In the genomic region with DNA sequence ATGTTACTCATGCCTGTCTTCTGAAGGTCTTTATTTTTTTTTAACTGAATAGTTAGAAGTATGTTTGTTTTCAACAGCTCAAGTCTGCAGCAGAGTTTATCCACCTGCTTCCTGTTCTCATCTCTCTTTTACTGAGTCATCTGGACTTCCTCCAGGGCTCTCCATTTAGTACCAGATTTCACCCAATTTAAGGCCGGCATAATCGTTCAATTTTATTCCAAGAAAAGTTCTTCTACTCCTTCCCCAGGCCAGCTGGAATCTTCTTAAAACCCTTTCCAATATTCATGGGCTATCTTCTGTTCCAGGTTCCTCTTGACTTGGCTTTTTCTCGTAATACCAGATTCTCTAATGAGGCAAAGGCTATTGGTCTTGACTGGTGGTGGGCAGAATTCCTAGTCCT, we compare ENCODE assay signal across 16 cellular contexts.
A peak's percentile ranks its signal among the peaks of the same experiment; 100 is the strongest.
DNase-seq lines count a peak whose midpoint lies in the region; ATAC-seq and TF ChIP-seq lines count a peak whose summit lies in the region.
"Had no signal": no experiment of that assay in that cellular context is flagged by ENCODE, and none has a peak within 500 bp of the region (broad histone marks: within the 10 kb centered on the region; RNA-seq: fewer than 3 reads in every experiment).

No MANE protein-coding gene starts in this region.

- in situ Hi-C loops in astrocyte of the spinal cord (cut with HindIII; ENCODE audit: low sequenced_read_pairs) = no loop called here

- H3K36me3 ChIP-seq in ACC112 (ENCODE audit: insufficient read depth, low read length) (peaks cover 3% of the 10 kb centered on the region; the same call in 1 of the 2 replicates), vagina (no peaks in the 10 kb centered on the region)

- H3K4me1 Mint-ChIP-seq in activated CD4-positive, alpha-beta memory T cell treated with anti-CD3 and anti-CD28 coated beads, Interleukin-2, amount 10 ng/mL, durations not matched to agents 7 days and 5 days = no peaks in the 10 kb centered on the region

- H3K9me3 Mint-ChIP-seq in activated CD4-positive, alpha-beta memory T cell treated with anti-CD3 and anti-CD28 coated beads, Interleukin-2, amount 10 ng/mL, durations not matched to agents 7 days and 5 days = no peaks in the 10 kb centered on the region
- H3K9me3 Mint-ChIP-seq: activated T-cell treated with anti-CD3 and anti-CD28 coated beads, Interleukin-2, amount 50 U/mL, for 24 hours had no signal

- no peak for TF ChIP-seq POLR2A in vagina (IDR thresholded peaks at IDR 0.05)

- H3K27ac Mint-ChIP-seq in activated CD4-positive, alpha-beta memory T cell treated with anti-CD3 and anti-CD28 coated beads, Interleukin-2, amount 10 ng/mL, durations not matched to agents 7 days and 5 days = no peak overlapping the region
- H3K27ac Mint-ChIP-seq: activated T-cell treated with anti-CD3 and anti-CD28 coated beads, Interleukin-2, amount 50 U/mL, for 24 hours had no signal

- intact Hi-C loops in left ventricle myocardium superior (cut with micrococcal nuclease) (no loop called here), vagina (cut with DNase I) (no loop called here)

- H3K9me3 ChIP-seq in vagina = no peaks in the 10 kb centered on the region

- POLR2A ChIA-PET in activated CD4-positive, alpha-beta memory T cell treated with anti-CD3 and anti-CD28 coated beads, Interleukin-2, amount 10 ng/mL, durations not matched to agents 7 days and 5 days (lab: Charles Lee) = no interaction called here

- peak; percentile 82 for ATAC-seq in left ventricle myocardium superior
- ATAC-seq: Panc1 had no signal

- H3K4me3 ChIP-seq in ACC112 (ENCODE audit: low read depth, low read length) (no peak overlapping the region), HFF-Myc (replicated peaks; ENCODE audit: low read depth, low read length) (no peak overlapping the region), astrocyte of the spinal cord (ENCODE audit: low read depth, low read length) (no peak overlapping the region), vagina (no peak overlapping the region)
- H3K4me3 ChIP-seq: lung had no signal

- no peaks in the 10 kb centered on the region for H3K27me3 ChIP-seq in ACC112 (ENCODE audit: insufficient read depth, low read length)
- no peaks in the 10 kb centered on the region for H3K27me3 ChIP-seq in vagina

- H3K4me1 ChIP-seq in ACC112 (ENCODE audit: control insufficient read depth, insufficient read depth, low read length, unreplicated experiment) (peaks cover 13% of the 10 kb centered on the region), vagina (no peaks in the 10 kb centered on the region)

- H3K4me3 Mint-ChIP-seq in activated CD4-positive, alpha-beta memory T cell treated with anti-CD3 and anti-CD28 coated beads, Interleukin-2, amount 10 ng/mL, durations not matched to agents 7 days and 5 days = no peak overlapping the region
- H3K4me3 Mint-ChIP-seq: activated T-cell treated with anti-CD3 and anti-CD28 coated beads, Interleukin-2, amount 50 U/mL, for 24 hours had no signal

- no peaks in the 10 kb centered on the region for H3K27me3 Mint-ChIP-seq in activated CD4-positive, alpha-beta memory T cell treated with anti-CD3 and anti-CD28 coated beads, Interleukin-2, amount 10 ng/mL, durations not matched to agents 7 days and 5 days

- H3K79me2 ChIP-seq in ACC112 (ENCODE audit: control insufficient read depth, insufficient read depth, low read length, unreplicated experiment) = no peaks in the 10 kb centered on the region

- DNase-seq in HFF-Myc (ENCODE audit: extremely low read depth, low read depth) = peak; percentile 32
- peak; percentile 79 for DNase-seq in astrocyte of the spinal cord (ENCODE audit: low read depth, low spot score)
- DNase-seq in left ventricle myocardium superior = no peak
- DNase-seq in UCSD-AML1 (lab: John Stamatoyannopoulos, UW; ENCODE audit: unreplicated experiment) = no peak
- DNase-seq in vagina (ENCODE audit: extremely low spot score in 2 of 2) = no peak
- DNase-seq in stimulated activated CD4-positive, alpha-beta T cell treated with anti-CD3 and anti-CD28 coated beads, Interleukin-4, amount 100 ng/mL, for 1 hour = no peak
- no peak for DNase-seq in activated CD4-positive, alpha-beta memory T cell treated with anti-CD3 and anti-CD28 coated beads, Interleukin-2, amount 10 ng/mL, durations not matched to agents 7 days and 5 days
- DNase-seq: activated T-cell treated with anti-CD3 and anti-CD28 coated beads, Interleukin-2, amount 50 U/mL, for 24 hours; DMS 273 treated with DMSO at 0.1 percent for 48 hours; NCI-H1417; NCI-H2227 treated with DMSO at 0.1 percent for 48 hours; occipital lobe; T-helper 1 cell had no signal

- CTCF ChIA-PET in activated CD4-positive, alpha-beta memory T cell treated with anti-CD3 and anti-CD28 coated beads, Interleukin-2, amount 10 ng/mL, durations not matched to agents 7 days and 5 days (lab: Charles Lee) = no interaction called here

- no peaks in the 10 kb centered on the region for H3K36me3 Mint-ChIP-seq in activated CD4-positive, alpha-beta memory T cell treated with anti-CD3 and anti-CD28 coated beads, Interleukin-2, amount 10 ng/mL, durations not matched to agents 7 days and 5 days (ENCODE audit: low read depth)

- TF ChIP-seq CTCF in HFF-Myc (IDR thresholded peaks at IDR 0.05; ENCODE audit: low read depth, low read length, missing control alignments) (no peak), astrocyte of the spinal cord (IDR thresholded peaks at IDR 0.05; ENCODE audit: low read depth, low read length) (no peak), vagina (IDR thresholded peaks at IDR 0.05) (no peak)

- H2AFZ ChIP-seq in ACC112 (ENCODE audit: low read length, unreplicated experiment) = peak overlapping the region; percentile 7

- H3K27ac ChIP-seq in ACC112 (ENCODE audit: low read depth, low read length) = no peak overlapping the region
- no peak overlapping the region for H3K27ac ChIP-seq in vagina

Comparison
In these comparisons a context has a peak if more than half of its experiments do, and no peak if none do; other contexts are left out.
1. DNase-seq: peak in HFF-Myc (single experiment) and astrocyte of the spinal cord (single experiment); none in left ventricle myocardium superior (single experiment), UCSD-AML1 (single experiment), vagina (0 of 2), stimulated activated CD4-positive, alpha-beta T cell treated with anti-CD3 and anti-CD28 coated beads, Interleukin-4, amount 100 ng/mL, for 1 hour (single experiment) and activated CD4-positive, alpha-beta memory T cell treated with anti-CD3 and anti-CD28 coated beads, Interleukin-2, amount 10 ng/mL, durations not matched to agents 7 days and 5 days (single experiment).